8 cellular contexts compared by ENCODE assay signal in the genomic region with DNA sequence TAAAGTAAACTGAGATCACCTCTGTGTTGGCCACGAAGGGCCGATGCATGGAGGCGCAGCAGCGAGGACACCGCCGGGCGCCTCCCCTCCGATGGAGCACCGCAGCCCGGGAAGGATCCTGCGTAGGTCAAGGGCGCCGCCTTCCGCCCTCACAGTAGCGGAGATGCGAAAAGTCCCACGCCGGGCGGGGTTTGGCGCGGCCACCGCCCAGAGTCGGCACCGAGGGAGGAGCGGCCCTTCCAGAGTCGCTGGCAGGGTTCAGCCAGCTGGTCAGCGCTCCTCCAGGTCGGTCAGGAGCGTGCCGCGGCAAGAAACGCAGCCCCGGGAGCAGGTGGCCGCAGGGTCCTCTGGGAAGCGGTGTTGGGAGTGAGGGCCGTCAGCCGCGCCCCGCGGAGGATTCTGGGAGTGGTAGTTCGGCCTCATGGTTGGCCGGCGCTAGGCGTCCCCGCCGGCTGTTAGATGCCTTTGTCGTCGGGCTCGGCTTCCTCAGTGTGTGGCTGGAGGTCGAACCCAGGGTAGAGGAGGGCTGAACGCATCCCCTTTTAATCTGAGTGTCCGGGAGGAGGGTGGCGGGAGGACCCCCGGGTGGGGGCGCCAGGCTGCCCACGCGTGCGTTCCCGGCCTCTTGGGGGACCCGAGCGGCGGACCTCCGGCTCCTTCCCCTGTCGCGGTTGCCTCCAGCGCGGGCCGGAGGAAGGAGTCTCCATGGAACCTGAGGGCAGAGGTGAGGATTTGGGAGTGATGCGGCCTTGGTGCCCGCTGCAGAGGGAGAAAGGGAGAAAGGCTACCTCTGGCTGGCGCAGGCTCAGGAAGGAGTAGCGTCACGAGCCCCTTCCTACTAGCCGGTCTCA. TPM values are rescaled to one million over a fixed set of nuclear protein-coding genes. Genes with fewer than 3 reads are reported as not detected.
DNase-seq lines count a peak whose midpoint lies in the region; ATAC-seq and TF ChIP-seq lines count a peak whose summit lies in the region.

Gene ZNF892, plus strand, starts transcription at position 411 of the 851 bp plus-strand sequence. Its CDS starts 295 bp downstream, at position 706.

- peak; percentile 49 for TF ChIP-seq CTCF in AG09309 (IDR thresholded peaks at IDR 0.05; ENCODE audit: control insufficient read depth, insufficient read depth, low read depth, low read length, missing control alignments)
- TF ChIP-seq CTCF in kidney epithelial cell (IDR thresholded peaks at IDR 0.05; ENCODE audit: insufficient read depth, low read length, poor library complexity, severe bottlenecking), result peak; percentile 43

- DNase-seq in AG09309 (ENCODE audit: low read depth), result peak; percentile 40
- peak; percentile 91 for DNase-seq in NCI-H2196 treated with DMSO at 0.1 percent for 48 hours (lab: John Stamatoyannopoulos, UW; ENCODE audit: unreplicated experiment)
- peak; percentile 84 for DNase-seq in activated CD4-positive, CD25-positive, alpha-beta regulatory T cell treated with anti-CD3 and anti-CD28 coated beads, Interleukin-2, amount 50 U/mL, for 72 hours
- peak; percentile 32 to 64 for DNase-seq in cerebellar nuclear complex (lab: John Stamatoyannopoulos, UW)
- peak; percentile 70 for DNase-seq in kidney epithelial cell (ENCODE audit: low read depth)
- DNase-seq in stimulated activated CD4-positive, alpha-beta T cell treated with anti-CD3 and anti-CD28 coated beads, Interleukin-15, amount 100 ng/mL, for 24 hours, result peak; percentile 91

- H3K4me3 ChIP-seq in AG09309 (ENCODE audit: control insufficient read depth, low read depth, low read length), result peak within 1 kb of the TSS; percentile 73
- peak within 1 kb of the TSS; percentile 64 for H3K4me3 ChIP-seq in kidney epithelial cell (ENCODE audit: low read depth, low read length)

- H3K36me3 ChIP-seq in kidney epithelial cell (ENCODE audit: control insufficient read depth, insufficient read depth, low read length), result no peaks in the 10 kb centered on the region

- ATAC-seq in GM18868 (IDR thresholded peaks at IDR 0.05; ENCODE audit: unreplicated experiment), result peak; percentile 97
- peak; percentile 97 for ATAC-seq in HG03103 (IDR thresholded peaks at IDR 0.05; ENCODE audit: low read depth, unreplicated experiment)

- H3K27me3 ChIP-seq in kidney epithelial cell (ENCODE audit: control insufficient read depth, insufficient read depth, low read length), result no peaks in the 10 kb centered on the region

RNA-seq across cellular contexts. Expression of gene ZNF892, which starts in this region (rescaled TPM):
- total RNA-seq in kidney epithelial cell, result 6.7 and 9.1 TPM in 2 replicates

Comparison
In these comparisons a context has a peak if more than half of its experiments do, and no peak if none do; other contexts are left out.
1. Peak in every context shown above with its lines: DNase-seq, ATAC-seq and H3K4me3 ChIP-seq.
2. DNase-seq: peak in every context shown above with its lines; median percentile 91 in NCI-H2196 treated with DMSO at 0.1 percent for 48 hours; 91 in stimulated activated CD4-positive, alpha-beta T cell treated with anti-CD3 and anti-CD28 coated beads, Interleukin-15, amount 100 ng/mL, for 24 hours; 84 in activated CD4-positive, CD25-positive, alpha-beta regulatory T cell treated with anti-CD3 and anti-CD28 coated beads, Interleukin-2, amount 50 U/mL, for 72 hours; 70 in kidney epithelial cell; 48 in cerebellar nuclear complex; 40 in AG09309.